Comparison of ENCODE assay signal across 34 cellular contexts in the genomic region with DNA sequence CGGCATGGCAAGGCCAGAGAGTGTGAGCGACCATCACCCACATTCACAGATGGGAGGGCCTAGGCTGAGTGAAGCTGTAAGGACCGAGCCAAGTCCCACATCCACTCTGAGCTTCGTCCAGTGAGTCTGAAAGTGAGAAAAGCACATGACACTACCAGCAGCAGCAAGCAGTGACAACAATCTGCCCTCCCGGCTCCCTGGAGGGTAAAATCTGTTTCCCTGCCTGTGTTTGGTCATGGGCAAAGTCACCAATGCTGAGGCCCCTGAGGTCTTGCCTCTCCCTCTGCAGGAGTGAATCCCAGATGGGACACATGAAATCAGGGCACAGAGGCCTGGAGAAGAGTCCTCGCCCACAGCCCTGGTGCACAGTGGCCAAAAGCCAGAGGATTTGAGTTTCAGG. TPM values are rescaled to one million over a fixed set of nuclear protein-coding genes. Genes with fewer than 3 reads are reported as not detected.
"Had no signal": no experiment of that assay in that cellular context is flagged by ENCODE, and none has a peak within 500 bp of the region (broad histone marks: within the 10 kb centered on the region; RNA-seq: fewer than 3 reads in every experiment).

No MANE protein-coding gene starts in this region.

- H3K4me2 ChIP-seq: hepatocyte had no signal

- H3K27ac ChIP-seq: brain microvascular endothelial cell, coronary artery, dorsolateral prefrontal cortex, gastroesophageal sphincter, hepatocyte, right lobe of liver, skin epidermis, stomach, tibial artery, VCaP had no signal

- H2AFZ ChIP-seq: hepatocyte had no signal

- H3K36me3 ChIP-seq: brain microvascular endothelial cell, gastroesophageal sphincter, right lobe of liver, stomach, tibial artery had no signal

- H3K4me1 Mint-ChIP-seq: mesothelial cell of epicardium, nephron had no signal

- ATAC-seq: effector memory CD8-positive, alpha-beta T cell; gastroesophageal sphincter; left cardiac atrium; left ventricle myocardium superior; right lobe of liver; stimulated activated naive B cell treated with anti-CD40 and anti-IgM and Interleukin-4, amounts not matched to agents 10 μg/mL and 1 μg/mL and 100 μg/mL, for 72 hours had no signal

- DNase-seq: activated CD4-positive, alpha-beta T cell treated with anti-CD3 and anti-CD28 coated beads for 48 hours; activated CD4-positive, alpha-beta T cell treated with anti-CD3 and anti-CD28 coated beads, Interleukin-2, amount 50 U/mL, for 48 hours; activated gamma-delta T cell treated with Interleukin-2 at 50 U/mL for 16 hours; activated naive CD4-positive, alpha-beta T cell treated with anti-CD3 and anti-CD28 coated beads, Interleukin-2, amount 50 U/mL, for 16 hours; amniotic stem cell; brain microvascular endothelial cell; dorsolateral prefrontal cortex; effector memory CD8-positive, alpha-beta T cell; left cardiac atrium; left ventricle myocardium superior; mammary epithelial cell; right lobe of liver; stimulated activated CD4-positive, alpha-beta T cell treated with anti-CD3 and anti-CD28 coated beads, Interleukin-4, amount 100 ng/mL, for 4 hours; stimulated activated CD8-positive, alpha-beta memory T cell treated with anti-CD3 and anti-CD28 coated beads, Interleukin-4, amount 100 ng/mL, for 48 hours; stimulated activated naive B cell treated with anti-CD40 and anti-IgM and Interleukin-4, amounts not matched to agents 10 μg/mL and 1 μg/mL and 100 μg/mL, for 72 hours; T-helper 1 cell; tibial artery had no signal

- H3K4me3 ChIP-seq: coronary artery, dorsolateral prefrontal cortex, gastroesophageal sphincter, hepatocyte, right lobe of liver, skin epidermis, stomach, tibial artery had no signal

- H3K79me2 ChIP-seq: hepatocyte had no signal

- H3K4me1 ChIP-seq: gastroesophageal sphincter, right lobe of liver, stomach, tibial artery had no signal

- H3K9me3 ChIP-seq: right lobe of liver had no signal

- H3K27ac Mint-ChIP-seq: mesothelial cell of epicardium; nephron; progenitor cell of endocrine pancreas; stimulated activated naive B cell treated with anti-CD40 and anti-IgM and Interleukin-4, amounts not matched to agents 10 μg/mL and 1 μg/mL and 100 μg/mL, for 72 hours; T-helper 2 cell treated with Interferon-gamma antibody and Interleukin-4, amounts not matched to agents 5 μg/mL and 100 μg/mL, for 36 hours had no signal

- H3K27me3 ChIP-seq: brain microvascular endothelial cell, dorsolateral prefrontal cortex, gastroesophageal sphincter, hepatocyte, right lobe of liver, stomach, tibial artery had no signal

- H3K27me3 Mint-ChIP-seq: effector memory CD8-positive, alpha-beta T cell had no signal

- H3K4me3 Mint-ChIP-seq: effector memory CD8-positive, alpha-beta T cell; mesothelial cell of epicardium; nephron; stimulated activated naive B cell treated with anti-CD40 and anti-IgM and Interleukin-4, amounts not matched to agents 10 μg/mL and 1 μg/mL and 100 μg/mL, for 72 hours; T-helper 2 cell treated with Interferon-gamma antibody and Interleukin-4, amounts not matched to agents 5 μg/mL and 100 μg/mL, for 36 hours had no signal

RNA-seq across cellular contexts. Expression of gene CST7, which starts 6.4 kb away (rescaled TPM):
- total RNA-seq: cerebellum, endothelial cell of umbilical vein, fibroblast of lung, fibroblast of villous mesenchyme, hepatocyte, mammary epithelial cell, mesothelial cell of epicardium, osteoblast, progenitor cell of endocrine pancreas, renal cortical epithelial cell had no signal
- polyA plus RNA-seq: endothelial cell of umbilical vein, fibroblast of lung, hepatocyte, keratinocyte, mammary epithelial cell had no signal
